ENCODE assay signal across 9 cellular contexts in the genomic region with DNA sequence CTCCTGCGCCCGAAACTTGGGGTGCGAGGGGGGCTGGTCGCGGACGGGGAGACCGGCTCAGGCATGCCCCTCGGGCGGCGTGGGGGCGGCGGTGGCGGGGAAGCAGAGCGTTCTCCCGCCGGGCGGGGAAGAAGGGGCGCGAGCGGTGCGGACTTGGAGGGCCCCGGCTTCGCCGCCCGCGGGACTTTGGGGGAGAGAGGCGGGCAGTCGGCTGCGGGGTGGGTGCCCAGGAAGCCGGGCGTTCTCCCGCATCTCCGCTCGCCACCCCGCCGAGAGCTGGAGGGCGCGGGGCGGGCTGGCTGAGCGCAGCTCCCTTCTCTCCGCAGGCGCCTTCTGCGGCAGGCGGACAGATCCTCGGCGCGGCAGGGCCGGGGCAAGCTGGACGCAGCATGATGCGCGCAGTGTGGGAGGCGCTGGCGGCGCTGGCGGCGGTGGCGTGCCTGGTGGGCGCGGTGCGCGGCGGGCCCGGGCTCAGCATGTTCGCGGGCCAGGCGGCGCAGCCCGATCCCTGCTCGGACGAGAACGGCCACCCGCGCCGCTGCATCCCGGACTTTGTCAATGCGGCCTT. TPM values are rescaled to one million over a fixed set of nuclear protein-coding genes. Genes with fewer than 3 reads are reported as not detected.
A peak's percentile ranks its signal among the peaks of the same experiment; 100 is the strongest.
DNase-seq lines count a peak whose midpoint lies in the region; ATAC-seq and TF ChIP-seq lines count a peak whose summit lies in the region.
"Had no signal": no experiment of that assay in that cellular context is flagged by ENCODE, and none has a peak within 500 bp of the region (broad histone marks: within the 10 kb centered on the region; RNA-seq: fewer than 3 reads in every experiment).

No MANE protein-coding gene starts in this region.

- CTCF ChIA-PET in Panc1 (lab: Charles Lee), result no interaction called here

- DNase-seq in GM13977 (ENCODE audit: low spot score), result peak; percentile 64
- DNase-seq in Panc1 (ENCODE audit: low read depth, low spot score), result no peak
- peak; percentile 84 for DNase-seq in ecto neural progenitor cell (ENCODE audit: low spot score)
- no peak for DNase-seq in epidermal melanocyte (ENCODE audit: insufficient read length, low spot score)
- no peak for DNase-seq in NCI-H524 treated with DMSO at 0.1 percent for 48 hours (lab: John Stamatoyannopoulos, UW)

- no peaks in the 10 kb centered on the region for H3K36me3 ChIP-seq in Panc1 (ENCODE audit: control insufficient read depth, insufficient read depth, low read length)

- intact Hi-C loops in Panc1 (cut with micrococcal nuclease; ENCODE audit: unreplicated experiment), result no loop called here

- H3K27me3 ChIP-seq in Panc1 (ENCODE audit: control insufficient read depth, insufficient read depth, low read length) (peaks cover 5% of the 10 kb centered on the region), mononuclear cell (ENCODE audit: insufficient read depth, low read length) (peaks cover 82% of the 10 kb centered on the region)

- H3K4me3 ChIP-seq in Panc1 (ENCODE audit: low read depth in 2 of 2, low read length in 2 of 2) (peak overlapping the region; percentile 38 to 43), mononuclear cell (ENCODE audit: low read length) (peak overlapping the region; percentile 25)

- POLR2A ChIA-PET in Panc1 (lab: Charles Lee), result interaction anchor here (0.6 kb wide), 1 partner anchor 17 kb away, joined by 4 read pairs; no protein-coding TSS in a partner anchor

- TF ChIP-seq CTCF in GM13977 (IDR thresholded peaks at IDR 0.05; ENCODE audit: extremely low read depth, insufficient read depth, missing control alignments), result no peak
- no peak for TF ChIP-seq CTCF in Panc1 (IDR thresholded peaks at IDR 0.05)

- ATAC-seq in Panc1 (peak; percentile 74), GM19324 (IDR thresholded peaks at IDR 0.05; ENCODE audit: low FRiP score, unreplicated experiment) (no peak), HG03521 (IDR thresholded peaks at IDR 0.05; ENCODE audit: unreplicated experiment) (no peak)

- no peaks in the 10 kb centered on the region for H3K4me1 ChIP-seq in Panc1 (ENCODE audit: control insufficient read depth, insufficient read depth, low read length)
- peaks cover 29% of the 10 kb centered on the region for H3K4me1 ChIP-seq in mononuclear cell (ENCODE audit: insufficient read depth, low read length)

- H3K27ac ChIP-seq in Panc1 (ENCODE audit: low read length), result no peak overlapping the region

- no TSS peak for BruUV-seq in Panc1 (replicated peaks; lab: Mats Ljungman, UMichigan)

- H3K9me3 ChIP-seq in Panc1 (ENCODE audit: control insufficient read depth, insufficient read depth, low read depth, low read length) (no peaks in the 10 kb centered on the region), mononuclear cell (ENCODE audit: low read depth, low read length) (no peaks in the 10 kb centered on the region)

- in situ Hi-C loops in GM13977 (cut with MboI; ENCODE audit: low pct_unique_long_range_greater_than_20kb, low sequenced_read_pairs, unreplicated experiment) (no loop called here), Panc1 (cut with HindIII; ENCODE audit: low pct_unique_long_range_greater_than_20kb, low sequenced_read_pairs) (no loop called here)

RNA-seq across cellular contexts. Expression of gene NTN1, which starts 0.8 kb away (rescaled TPM):
- 14.5 TPM for total RNA-seq in Panc1 (2021; ENCODE audit: unreplicated experiment)
- 20.0 TPM for polyA plus RNA-seq in Panc1 (2012; ENCODE audit: insufficient read length)
- 0.21 TPM for total RNA-seq in mononuclear cell
- total RNA-seq: T-helper 1 cell treated with Interleukin-12 subunit alpha and Interleukin-12 subunit beta and Interleukin-4 antibody, amounts not matched to agents 30 ng/mL and 1 ng/mL, for 36 hours had no signal

RNA-seq across cellular contexts. Expression of gene PIK3R5, which starts 56.6 kb away (rescaled TPM):
- total RNA-seq in Panc1 (2021; ENCODE audit: unreplicated experiment) (0.15 TPM), mononuclear cell (184 TPM)
- polyA plus RNA-seq in Panc1 (2012; ENCODE audit: insufficient read length), result 0.15 TPM

Comparison
In these comparisons a context has a peak if more than half of its experiments do, and no peak if none do; other contexts are left out.
1. DNase-seq: peak in GM13977 (single experiment) and ecto neural progenitor cell (single experiment); none in Panc1 (single experiment), epidermal melanocyte (single experiment) and NCI-H524 treated with DMSO at 0.1 percent for 48 hours (single experiment).
2. RNA of gene NTN1, which starts 0.8 kb away (total RNA-seq): 14.5 TPM in Panc1 (single experiment); 0.21 TPM in mononuclear cell (single experiment); every median in the first group is over 10 times any median in the second.
3. RNA of gene PIK3R5, which starts 56.6 kb away (total RNA-seq): 184 TPM in mononuclear cell (single experiment); 0.15 TPM in Panc1 (single experiment); every median in the first group is over 100 times any median in the second.